ENCODE assay signal across 10 cellular contexts in the genomic region with DNA sequence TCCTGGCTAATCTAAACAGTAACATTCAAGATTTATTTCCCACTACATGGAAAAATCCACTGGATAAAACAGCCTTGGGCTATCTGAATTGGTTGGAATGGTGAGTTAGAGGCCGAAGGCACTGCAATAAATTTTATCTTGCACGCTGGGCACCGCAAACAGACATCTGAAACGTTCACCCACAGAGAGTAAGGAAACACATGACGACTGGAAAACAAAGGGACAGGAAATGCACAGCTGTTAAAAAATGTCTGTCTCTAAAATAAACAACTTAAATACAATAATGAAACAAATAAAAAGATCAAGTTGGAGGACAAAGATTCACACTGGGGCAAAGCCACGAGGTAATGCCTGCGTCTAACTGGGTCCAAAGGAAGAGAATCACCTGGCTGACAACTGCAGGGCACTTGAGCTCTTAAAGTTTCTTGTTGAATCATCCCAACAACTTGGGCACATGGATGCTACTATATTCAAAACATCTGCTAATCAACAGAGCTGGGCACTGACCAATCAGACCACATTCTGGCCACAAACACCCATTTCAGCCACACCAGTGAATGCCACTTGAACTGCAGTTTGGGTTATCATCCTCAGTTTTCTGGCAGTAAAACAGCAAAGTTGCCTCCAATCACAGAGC. TPM values are rescaled to one million over a fixed set of nuclear protein-coding genes. Genes with fewer than 3 reads are reported as not detected.
DNase-seq lines count a peak whose midpoint lies in the region; ATAC-seq and TF ChIP-seq lines count a peak whose summit lies in the region.
"Had no signal": no experiment of that assay in that cellular context is flagged by ENCODE, and none has a peak within 500 bp of the region (broad histone marks: within the 10 kb centered on the region; RNA-seq: fewer than 3 reads in every experiment).

No MANE protein-coding gene starts in this region.

- H3K9me3 ChIP-seq in PC-9 (ENCODE audit: insufficient read depth, low read depth) = no peaks in the 10 kb centered on the region
- no peaks in the 10 kb centered on the region for H3K9me3 ChIP-seq in gastrocnemius medialis

- no peaks in the 10 kb centered on the region for H3K79me2 ChIP-seq in PC-9 (ENCODE audit: low read depth)

- H3K4me1 ChIP-seq in PC-9 (replicated peaks; ENCODE audit: insufficient read depth) (peaks cover 54% of the 10 kb centered on the region), gastrocnemius medialis (peaks cover 26 to 31% of the 10 kb centered on the region in 2 donors)

- in situ Hi-C loops in gastrocnemius medialis (cut with MboI; ENCODE audit: low sequenced_read_pairs in 4 of 4) = loop anchor here in 1 of 4 donors (10.0 kb wide), 1 partner anchor 265 kb away; no protein-coding TSS in a partner anchor

- peaks cover 48% of the 10 kb centered on the region for H3F3A ChIP-seq in PC-9 (ENCODE audit: insufficient read depth, low read depth)

- no TSS peak for BruUV-seq in PC-9 (replicated peaks; lab: Mats Ljungman, UMichigan)

- H3K9me2 ChIP-seq in PC-9 (ENCODE audit: insufficient read depth) = no peaks in the 10 kb centered on the region

- TF ChIP-seq CTCF in PC-9 (conservative IDR thresholded peaks at IDR 0.05) (no peak), gastrocnemius medialis (IDR thresholded peaks at IDR 0.05 in 4 of 5, conservative IDR thresholded peaks at IDR 0.05 in 1 of 5) (no peak), coronary artery (IDR thresholded peaks at IDR 0.05) (no peak)

- H3K27me3 ChIP-seq in PC-9 (ENCODE audit: insufficient read depth, low read depth) (no peaks in the 10 kb centered on the region), gastrocnemius medialis (no peaks in the 10 kb centered on the region)

- no peak for TF ChIP-seq POLR2A in gastrocnemius medialis (IDR thresholded peaks at IDR 0.05)

- POLR2A ChIA-PET in PC-9 (lab: Charles Lee; ENCODE audit: unreplicated experiment) = no interaction called here

- H2AFZ ChIP-seq in PC-9 = no peak overlapping the region

- no peak overlapping the region for H3K4me3 ChIP-seq in PC-9
- no peak overlapping the region for H3K4me3 ChIP-seq in gastrocnemius medialis
- H3K4me3 ChIP-seq in coronary artery = no peak overlapping the region

- peak overlapping the region; percentile 55 for H3K4me2 ChIP-seq in PC-9

- peak; percentile 75 for DNase-seq in EH (ENCODE audit: low read depth)
- no peak for DNase-seq in PC-9
- DNase-seq in foreskin melanocyte = peak; percentile 59
- no peak for DNase-seq in gastrocnemius medialis
- no peak for DNase-seq in mesenteric fat pad (ENCODE audit: low spot score)
- DNase-seq in coronary artery (ENCODE audit: low spot score) = no peak
- DNase-seq: activated CD4-positive, alpha-beta T cell treated with anti-CD3 and anti-CD28 coated beads for 1 hour; KBM-7 had no signal

- no peaks in the 10 kb centered on the region for H3K36me3 ChIP-seq in PC-9 (ENCODE audit: low read depth)
- H3K36me3 ChIP-seq in gastrocnemius medialis = no peaks in the 10 kb centered on the region

- H4K20me1 ChIP-seq in PC-9 (ENCODE audit: insufficient read depth) = no peaks in the 10 kb centered on the region

- H3K27ac ChIP-seq in PC-9 (peak overlapping the region; percentile 89), gastrocnemius medialis (peak overlapping the region; percentile 56 to 68 (median 58)), coronary artery (peak overlapping the region in 1 of 2 donors; percentile 30)

- ATAC-seq in gastrocnemius medialis (no peak), GM21717 (IDR thresholded peaks at IDR 0.05; ENCODE audit: unreplicated experiment) (no peak), GM19035 (IDR thresholded peaks at IDR 0.05; ENCODE audit: unreplicated experiment) (no peak)

- CTCF ChIA-PET in PC-9 (lab: Charles Lee) = no interaction called here

- intact Hi-C loops in PC-9 (cut with micrococcal nuclease; ENCODE audit: unreplicated experiment) = loop anchor here (2.0 to 5.0 kb wide), 4 partner anchors 25 to 178 kb away; no protein-coding TSS in a partner anchor
- intact Hi-C loops in gastrocnemius medialis (cut with DNase I; ENCODE audit: low total_unique reads) = loop anchor here (10.0 kb wide), 1 partner anchor 395 kb away; no protein-coding TSS in a partner anchor

RNA-seq across cellular contexts. Expression of a gene that starts 51.2 kb away (rescaled TPM):
- 20.0 and 20.8 TPM in 2 replicates for total RNA-seq in PC-9 (2021)
- not detected for total RNA-seq in gastrocnemius medialis
- 1.3 TPM for total RNA-seq in mesenteric fat pad

Comparison
In these comparisons a context has a peak if more than half of its experiments do, and no peak if none do; other contexts are left out.
1. DNase-seq: peak in EH (single experiment) and foreskin melanocyte (single experiment); none in PC-9 (0 of 2), gastrocnemius medialis (0 of 2), mesenteric fat pad (single experiment) and coronary artery (single experiment).